In the genomic region with DNA sequence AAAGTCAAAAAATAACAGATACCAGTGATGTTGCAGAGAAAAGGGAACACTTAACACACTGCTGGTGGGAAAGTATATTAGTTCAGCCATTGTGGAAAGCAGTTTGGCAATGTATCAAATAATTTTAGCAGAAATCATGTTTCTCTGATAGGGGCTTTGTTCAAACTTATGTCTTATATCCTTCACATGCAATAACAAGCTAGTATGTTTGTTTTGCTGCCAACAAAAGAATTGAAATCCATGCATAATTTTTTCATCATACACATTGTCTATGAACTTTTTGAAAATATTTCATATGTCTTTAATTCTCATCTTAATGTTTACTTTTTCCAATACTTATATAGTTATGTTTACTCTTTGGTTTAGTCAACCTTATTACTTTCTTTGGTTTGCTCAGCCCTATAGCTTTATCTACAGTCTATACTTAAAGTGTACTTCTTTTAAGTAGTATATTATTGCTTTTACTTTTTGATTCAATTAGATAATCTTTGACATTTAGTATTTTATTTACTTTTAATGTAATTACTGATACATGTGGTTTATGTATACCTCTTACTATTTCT, we compare ENCODE assay signal across 21 cellular contexts.
DNase-seq lines count a peak whose midpoint lies in the region; ATAC-seq, FAIRE-seq and TF ChIP-seq lines count a peak whose summit lies in the region.
"Had no signal": no experiment of that assay in that cellular context is flagged by ENCODE, and none has a peak within 500 bp of the region (broad histone marks: within the 10 kb centered on the region; RNA-seq: fewer than 3 reads in every experiment).

No MANE protein-coding gene starts in this region.

- CTCF ChIA-PET in PC-3 (lab: Charles Lee), result no interaction called here

- H3K9me3 ChIP-seq in PC-3 (ENCODE audit: low read length) (no peaks in the 10 kb centered on the region), RWPE2 (ENCODE audit: severe bottlenecking) (no peaks in the 10 kb centered on the region), keratinocyte (ENCODE audit: control insufficient read depth, low read depth, low read length) (no peaks in the 10 kb centered on the region), mesenchymal stem cell (ENCODE audit: control insufficient read depth, low read length) (peaks cover 6% of the 10 kb centered on the region)

- H3K79me1 ChIP-seq in mesenchymal stem cell (replicated peaks; ENCODE audit: low read length, poor library complexity, severe bottlenecking), result no peaks in the 10 kb centered on the region

- H3K4ac ChIP-seq in mesenchymal stem cell (ENCODE audit: low read depth in 1 of 2, low read length in 2 of 2), result no peak overlapping the region

- H3K4me1 ChIP-seq in PC-3 (ENCODE audit: insufficient read depth, low read length) (peaks cover 15% of the 10 kb centered on the region; the same call in 1 of the 2 replicates), RWPE2 (ENCODE audit: insufficient read depth, poor library complexity, severe bottlenecking) (peaks cover 14% of the 10 kb centered on the region), keratinocyte (ENCODE audit: control insufficient read depth, extremely low read depth, insufficient read depth, low read length) (peaks cover 9% of the 10 kb centered on the region), mesenchymal stem cell (ENCODE audit: control insufficient read depth, insufficient read depth, low read depth, low read length) (no peaks in the 10 kb centered on the region)

- H3K27me3 ChIP-seq in PC-3 (ENCODE audit: low read length) (no peaks in the 10 kb centered on the region), RWPE2 (ENCODE audit: insufficient read depth, poor library complexity, severe bottlenecking) (no peaks in the 10 kb centered on the region), keratinocyte (ENCODE audit: control insufficient read depth, extremely low read depth, insufficient read depth, low read length) (no peaks in the 10 kb centered on the region), mesenchymal stem cell (ENCODE audit: control insufficient read depth in 1 of 2, insufficient read depth in 1 of 2, low read length in 2 of 2) (no peaks in the 10 kb centered on the region)
- H3K27me3 ChIP-seq: BLaER1 treated with 17β-estradiol and CSF1 and Interleukin-3, amounts not matched to agents 10 nM and 100 nM had no signal

- no peak overlapping the region for H2BK12ac ChIP-seq in mesenchymal stem cell (ENCODE audit: low read length in 2 of 2)

- H4K8ac ChIP-seq in mesenchymal stem cell (ENCODE audit: low read length), result no peak overlapping the region

- H3K9me2 ChIP-seq in PC-3 (replicated peaks; ENCODE audit: low read length), result no peaks in the 10 kb centered on the region

- H3K4me3 ChIP-seq in PC-3 (ENCODE audit: low read length), result no peak overlapping the region
- H3K4me3 ChIP-seq in RWPE2 (ENCODE audit: severe bottlenecking), result no peak overlapping the region
- no peak overlapping the region for H3K4me3 ChIP-seq in keratinocyte (ENCODE audit: control insufficient read depth in 2 of 3, extremely low read depth in 1 of 3, insufficient read depth in 2 of 3, low read depth in 1 of 3, low read length in 3 of 3)
- H3K4me3 ChIP-seq in mesenchymal stem cell (ENCODE audit: insufficient read depth in 1 of 2, low read depth in 1 of 2, low read length in 2 of 2), result no peak overlapping the region
- H3K4me3 ChIP-seq: BLaER1 treated with 17β-estradiol and CSF1 and Interleukin-3, amounts not matched to agents 10 nM and 100 nM; GM12878 had no signal

- no peak overlapping the region for H2AK5ac ChIP-seq in mesenchymal stem cell (ENCODE audit: low read length, severe bottlenecking)

- H3K36me3 ChIP-seq in PC-3 (ENCODE audit: low read depth, low read length) (no peaks in the 10 kb centered on the region), RWPE2 (ENCODE audit: low read depth) (no peaks in the 10 kb centered on the region), keratinocyte (ENCODE audit: control insufficient read depth in 2 of 2, extremely low read depth in 1 of 2, insufficient read depth in 2 of 2, low read length in 2 of 2) (no peaks in the 10 kb centered on the region), mesenchymal stem cell (ENCODE audit: control insufficient read depth in 1 of 2, insufficient read depth in 2 of 2, low read depth in 1 of 2, low read length in 2 of 2) (no peaks in the 10 kb centered on the region)
- H3K36me3 ChIP-seq: BLaER1 treated with 17β-estradiol and CSF1 and Interleukin-3, amounts not matched to agents 10 nM and 100 nM had no signal

- no peak for TF ChIP-seq CTCF in PC-3 (conservative IDR thresholded peaks at IDR 0.05; ENCODE audit: low read depth, low read length)
- TF ChIP-seq CTCF in RWPE2 (IDR thresholded peaks at IDR 0.05; ENCODE audit: poor library complexity, severe bottlenecking), result no peak
- no peak for TF ChIP-seq CTCF in keratinocyte (optimal IDR thresholded peaks at IDR 0.05 in 1 of 3, IDR thresholded peaks at IDR 0.05 in 1 of 3, conservative IDR thresholded peaks at IDR 0.05 in 1 of 3; ENCODE audit: extremely low read depth in 1 of 3, insufficient read depth in 2 of 3, low read length in 3 of 3)

- H2AFZ ChIP-seq in PC-3 (ENCODE audit: low read length), result no peak overlapping the region
- H2AFZ ChIP-seq in keratinocyte (ENCODE audit: control insufficient read depth, low read length), result no peak overlapping the region
- H2AFZ ChIP-seq in mesenchymal stem cell (ENCODE audit: low read depth, low read length), result no peak overlapping the region

- H2BK15ac ChIP-seq in mesenchymal stem cell (ENCODE audit: low read depth, poor library complexity, severe bottlenecking), result no peak overlapping the region

- 0 out of 2 replicates have a peak overlapping the region, but pooled peaks have one; percentile 8 for H3K4me2 ChIP-seq in PC-3 (ENCODE audit: low read length)
- peak overlapping the region; percentile 14 for H3K4me2 ChIP-seq in keratinocyte (ENCODE audit: control insufficient read depth, extremely low read depth, insufficient read depth, low read depth, low read length)
- no peak overlapping the region for H3K4me2 ChIP-seq in mesenchymal stem cell (ENCODE audit: low read length, poor library complexity, severe bottlenecking)
- H3K4me2 ChIP-seq: BLaER1 treated with 17β-estradiol and CSF1 and Interleukin-3, amounts not matched to agents 10 nM and 100 nM had no signal

- H3K14ac ChIP-seq in mesenchymal stem cell (ENCODE audit: low read length in 2 of 2), result no peak overlapping the region

- no peak overlapping the region for H3K9ac ChIP-seq in PC-3 (ENCODE audit: low read length)
- H3K9ac ChIP-seq in keratinocyte (ENCODE audit: control insufficient read depth, extremely low read depth, insufficient read depth, low read length), result no peak overlapping the region
- no peak overlapping the region for H3K9ac ChIP-seq in mesenchymal stem cell (ENCODE audit: low read length)
- H3K9ac ChIP-seq: BLaER1 treated with 17β-estradiol and CSF1 and Interleukin-3, amounts not matched to agents 10 nM and 100 nM had no signal

- peak; percentile 90 for FAIRE-seq in colon (lab: Jason Lieb, UNC)
- FAIRE-seq in keratinocyte (lab: Jason Lieb, UNC), result no peak
- FAIRE-seq: GM12878, HepG2 had no signal

- DNase-seq in PC-3 (peak; percentile 28), RWPE2 (ENCODE audit: low spot score) (no peak), keratinocyte (ENCODE audit: low read depth, low spot score) (no peak), mesenchymal stem cell (no peak), NCI-H2171 (lab: John Stamatoyannopoulos, UW) (no peak)
- DNase-seq: 8988T; CD8-positive, alpha-beta memory T cell; COR-L47; DMS 273 treated with DMSO at 0.1 percent for 48 hours; DMS53; DND-41; EL; GOT3; H7; HFFc6 had no signal

- no peak overlapping the region for H2BK5ac ChIP-seq in mesenchymal stem cell (ENCODE audit: low read depth, low read length, poor library complexity, severe bottlenecking)

- no peaks in the 10 kb centered on the region for H3K9me1 ChIP-seq in keratinocyte (ENCODE audit: control insufficient read depth, extremely low read depth, insufficient read depth, low read length)

- H2BK120ac ChIP-seq in mesenchymal stem cell (ENCODE audit: low read depth, low read length), result no peak overlapping the region

- peak; percentile 95 for ATAC-seq in PC-3
- ATAC-seq in RWPE2 (ENCODE audit: low read depth), result peak; percentile 44; the same call in 2 of the 3 replicates
- ATAC-seq in HG02840 (IDR thresholded peaks at IDR 0.05; ENCODE audit: low FRiP score, unreplicated experiment), result no peak
- ATAC-seq: GM12878, HCT116, HepG2 had no signal

- no peaks in the 10 kb centered on the region for H4K20me1 ChIP-seq in PC-3 (ENCODE audit: low read length)
- no peaks in the 10 kb centered on the region for H4K20me1 ChIP-seq in keratinocyte (ENCODE audit: control insufficient read depth, extremely low read depth, insufficient read depth, low read length)
- H4K20me1 ChIP-seq: BLaER1 treated with 17β-estradiol and CSF1 and Interleukin-3, amounts not matched to agents 10 nM and 100 nM had no signal

- no peak overlapping the region for H4K91ac ChIP-seq in mesenchymal stem cell (ENCODE audit: low read length)

- H3K18ac ChIP-seq in mesenchymal stem cell (ENCODE audit: low read depth in 1 of 2, low read length in 2 of 2), result no peak overlapping the region

- dilution Hi-C loops in keratinocyte (cut with MboI; ENCODE audit: extremely low pct_ligation_motif_present, low sequenced_read_pairs), result no loop called here

- no peaks in the 10 kb centered on the region for H3F3A ChIP-seq in PC-3 (ENCODE audit: low read length, unreplicated experiment)

- POLR2A ChIA-PET in PC-3 (lab: Charles Lee; ENCODE audit: unreplicated experiment), result interaction anchor here (0.6 kb wide), 1 partner anchor 376 kb away, joined by 3 read pairs; no protein-coding TSS in a partner anchor

- no peaks in the 10 kb centered on the region for H3K79me2 ChIP-seq in PC-3 (ENCODE audit: low read length)
- no peaks in the 10 kb centered on the region for H3K79me2 ChIP-seq in keratinocyte (ENCODE audit: control insufficient read depth, insufficient read depth, low read length)

- intact Hi-C loops in PC-3 (cut with micrococcal nuclease), result loop anchor here (5.0 kb wide), 1 partner anchor 89 kb away; no protein-coding TSS in a partner anchor

- BruUV-seq in PC-3 (replicated peaks; lab: Mats Ljungman, UMichigan), result no TSS peak

- H3K27ac ChIP-seq in PC-3 (ENCODE audit: low read length) (no peak overlapping the region), RWPE2 (ENCODE audit: poor library complexity, severe bottlenecking) (no peak overlapping the region), keratinocyte (ENCODE audit: control insufficient read depth, insufficient read depth, low read length) (no peak overlapping the region), mesenchymal stem cell (ENCODE audit: low read length, poor library complexity, severe bottlenecking) (no peak overlapping the region)
- H3K27ac ChIP-seq: BLaER1 treated with 17β-estradiol and CSF1 and Interleukin-3, amounts not matched to agents 10 nM and 100 nM had no signal

- H3K23ac ChIP-seq in mesenchymal stem cell (ENCODE audit: low read length in 2 of 2), result no peak overlapping the region
